ENCODE assay signal across 8 cellular contexts in genomic region chr14:93103392-93104080, GRCh38. TPM values are rescaled to one million over a fixed set of nuclear protein-coding genes. Genes with fewer than 3 reads are reported as not detected.
A peak's percentile ranks its signal among the peaks of the same experiment; 100 is the strongest.
DNase-seq lines count a peak whose midpoint lies in the region; ATAC-seq, FAIRE-seq and TF ChIP-seq lines count a peak whose summit lies in the region.

No MANE protein-coding gene starts in this region.

- 47 to 57% (median 51%) methylated on average over 9 of the region's 9 CpGs for WGBS in small intestine, 3 donors

- peaks cover 0 to 19% of the 10 kb centered on the region in 2 donors for H3K4me1 ChIP-seq in small intestine (ENCODE audit: control insufficient read depth in 2 of 2, insufficient read depth in 1 of 2, low read depth in 1 of 2, low read length in 1 of 2)

- no peaks in the 10 kb centered on the region for H3K9me3 ChIP-seq in small intestine (ENCODE audit: control insufficient read depth, low read depth)

- intact Hi-C loops in dorsolateral prefrontal cortex (cut with DNase I), result loop anchor here in 1 of 2 donors (5.0 kb wide), 1 partner anchor 36 kb away; no protein-coding TSS in a partner anchor

- H3K36me3 Mint-ChIP-seq in activated naive CD4-positive, alpha-beta T cell treated with anti-CD3 and anti-CD28 coated beads, Interleukin-2, amount 50 U/mL, for 72 hours, result no peaks in the 10 kb centered on the region

- no peak for TF ChIP-seq CTCF in dorsolateral prefrontal cortex (IDR thresholded peaks at IDR 0.05 in 54 of 56, conservative IDR thresholded peaks at IDR 0.05 in 2 of 56; ENCODE audit: low read depth in 1 of 56, partially characterized antibody in 56 of 56)

- FAIRE-seq in small intestine (lab: Jason Lieb, UNC), result no peak

- ATAC-seq in HG03039 (IDR thresholded peaks at IDR 0.05; ENCODE audit: unreplicated experiment) (peak; percentile 85), GM18519 (IDR thresholded peaks at IDR 0.05; ENCODE audit: low FRiP score, unreplicated experiment) (no peak)
- peak; percentile 91 to 97 for ATAC-seq in activated naive CD4-positive, alpha-beta T cell treated with anti-CD3 and anti-CD28 coated beads, Interleukin-2, amount 50 U/mL, for 72 hours

- no peaks in the 10 kb centered on the region for H3K9me3 Mint-ChIP-seq in activated naive CD4-positive, alpha-beta T cell treated with anti-CD3 and anti-CD28 coated beads, Interleukin-2, amount 50 U/mL, for 72 hours

- H3K4me3 ChIP-seq in small intestine (ENCODE audit: low read depth in 1 of 2, low read length in 2 of 2) (no peak overlapping the region), dorsolateral prefrontal cortex (peak overlapping the region in 1 of 59 donors; percentile 6)

- H3K27ac Mint-ChIP-seq in activated naive CD4-positive, alpha-beta T cell treated with anti-CD3 and anti-CD28 coated beads, Interleukin-2, amount 50 U/mL, for 72 hours, result peak overlapping the region; percentile 82 to 96

- H3K27me3 ChIP-seq in small intestine (ENCODE audit: control insufficient read depth in 2 of 2, insufficient read depth in 2 of 2, low read length in 2 of 2) (no peaks in the 10 kb centered on the region), dorsolateral prefrontal cortex (no peaks in the 10 kb centered on the region)

- no peaks in the 10 kb centered on the region for H3K36me3 ChIP-seq in small intestine (ENCODE audit: control insufficient read depth in 2 of 2, insufficient read depth in 2 of 2, low read length in 2 of 2)

- peak; percentile 80 for DNase-seq in NK-92 treated with Interleukin-12 subunit alpha and Interleukin-12 subunit beta, amount 100 ng/mL, for 24 hours (lab: John Stamatoyannopoulos, UW)
- DNase-seq in NK-92 (lab: John Stamatoyannopoulos, UW; ENCODE audit: unreplicated experiment) (no peak), RPMI8226 (peak; percentile 79), small intestine (peak; percentile 95), dorsolateral prefrontal cortex (no peak)
- peak; percentile 58 to 78 for DNase-seq in activated naive CD4-positive, alpha-beta T cell treated with anti-CD3 and anti-CD28 coated beads, Interleukin-2, amount 50 U/mL, for 72 hours (ENCODE audit: low spot score in 2 of 2)

- peak overlapping the region; percentile 61 to 62 for H3K27ac ChIP-seq in small intestine (ENCODE audit: low read depth in 1 of 2, low read length in 1 of 2)
- H3K27ac ChIP-seq in dorsolateral prefrontal cortex, result no peak overlapping the region

RNA-seq across cellular contexts. Expression of gene ITPK1, which starts 12.2 kb away (rescaled TPM):
- 10 to 100 TPM; 15.2 to 33.2 TPM for total RNA-seq in activated naive CD4-positive, alpha-beta T cell treated with anti-CD3 and anti-CD28 coated beads, Interleukin-2, amount 50 U/mL, for 72 hours
- polyA plus RNA-seq in small intestine, result 100 to 1,000 TPM in 2 of 3 donors, 10 to 100 TPM in 1; 98.8 to 153 (median 124) TPM
- 100 to 1,000 TPM; 230 to 451 (median 314) TPM for total RNA-seq in dorsolateral prefrontal cortex

Comparison
In these comparisons a context has a peak if more than half of its experiments do, and no peak if none do; other contexts are left out.
1. DNase-seq: peak in NK-92 treated with Interleukin-12 subunit alpha and Interleukin-12 subunit beta, amount 100 ng/mL, for 24 hours (single experiment), RPMI8226 (single experiment), activated naive CD4-positive, alpha-beta T cell treated with anti-CD3 and anti-CD28 coated beads, Interleukin-2, amount 50 U/mL, for 72 hours (2 of 2) and small intestine (single experiment); none in NK-92 (single experiment) and dorsolateral prefrontal cortex (0 of 10).
2. H3K27ac ChIP-seq: peak in small intestine (2 of 2); none in dorsolateral prefrontal cortex (0 of 59).
3. RNA of gene ITPK1, which starts 12.2 kb away (total RNA-seq): 230 to 451 TPM in dorsolateral prefrontal cortex; 15.2 to 33.2 TPM in activated naive CD4-positive, alpha-beta T cell treated with anti-CD3 and anti-CD28 coated beads, Interleukin-2, amount 50 U/mL, for 72 hours; every median in the first group is over 4 times any median in the second.